Comparison of ENCODE assay signal across 8 cellular contexts in the genomic region with DNA sequence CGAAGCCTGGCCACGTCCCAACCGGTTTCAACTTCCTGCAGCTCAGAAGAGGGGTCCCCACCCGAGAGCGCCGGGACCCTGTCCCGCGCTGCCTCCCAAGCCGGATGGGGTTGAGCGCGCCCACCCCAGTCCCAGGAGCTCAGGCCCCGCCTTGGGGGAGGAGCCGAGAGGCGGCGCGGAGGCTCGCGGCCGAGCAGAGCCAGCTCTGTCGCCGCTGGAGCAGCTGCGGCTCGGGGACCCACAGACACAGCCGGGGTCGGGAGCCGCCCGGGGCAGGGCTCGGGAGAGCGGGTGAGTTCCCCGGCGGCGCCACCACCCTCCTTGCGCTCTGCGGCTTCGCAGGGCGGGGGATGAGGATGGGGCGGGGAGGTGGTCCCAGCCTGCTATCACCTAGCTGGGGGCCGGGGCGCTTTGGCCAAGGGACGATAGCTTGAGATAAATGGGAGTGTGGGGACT. TPM values are rescaled to one million over a fixed set of nuclear protein-coding genes. Genes with fewer than 3 reads are reported as not detected.
DNase-seq lines count a peak whose midpoint lies in the region; ATAC-seq lines count a peak whose summit lies in the region.

Gene PPP1R16B (plus strand): TSS at position 196 of the 456 bp plus-strand sequence. CDS start 30,229 bp downstream, outside the sequence.

- peak; percentile 63 for ATAC-seq in GM21723 (IDR thresholded peaks at IDR 0.05; ENCODE audit: unreplicated experiment)

- H3K27me3 Mint-ChIP-seq in activated CD4-positive, alpha-beta memory T cell treated with anti-CD3 and anti-CD28 coated beads, Interleukin-2, amount 10 ng/mL, durations not matched to agents 7 days and 5 days = no peaks in the 10 kb centered on the region

- DNase-seq in Daoy (ENCODE audit: low read depth) = peak; percentile 53
- peak; percentile 28 for DNase-seq in NCI-H1092 treated with DMSO at 0.1 percent for 48 hours (lab: John Stamatoyannopoulos, UW)
- peak; percentile 88 for DNase-seq in activated CD4-positive, alpha-beta memory T cell treated with anti-CD3 and anti-CD28 coated beads, Interleukin-2, amount 10 ng/mL, durations not matched to agents 7 days and 5 days
- DNase-seq in effector CD4-positive, alpha-beta T cell = peak; percentile 67
- peak; percentile 83 to 84 for DNase-seq in stimulated activated CD8-positive, alpha-beta memory T cell treated with anti-CD3 and anti-CD28 coated beads, Interleukin-15, amount 100 ng/mL, for 48 hours (ENCODE audit: low read depth in 2 of 2)
- no peak for DNase-seq in HK-2 (ENCODE audit: unreplicated experiment)

- H3K36me3 Mint-ChIP-seq in activated CD4-positive, alpha-beta memory T cell treated with anti-CD3 and anti-CD28 coated beads, Interleukin-2, amount 10 ng/mL, durations not matched to agents 7 days and 5 days (ENCODE audit: low read depth) = peaks cover 43% of the 10 kb centered on the region

- peak within 1 kb of the TSS; percentile 91 for H3K4me3 Mint-ChIP-seq in activated CD4-positive, alpha-beta memory T cell treated with anti-CD3 and anti-CD28 coated beads, Interleukin-2, amount 10 ng/mL, durations not matched to agents 7 days and 5 days

- H3K4me3 ChIP-seq in mononuclear cell (ENCODE audit: low read length) = peak within 1 kb of the TSS; percentile 75

- no peaks in the 10 kb centered on the region for H3K9me3 ChIP-seq in mononuclear cell (ENCODE audit: low read depth, low read length)

- no peaks in the 10 kb centered on the region for H3K9me3 Mint-ChIP-seq in activated CD4-positive, alpha-beta memory T cell treated with anti-CD3 and anti-CD28 coated beads, Interleukin-2, amount 10 ng/mL, durations not matched to agents 7 days and 5 days

- peaks cover 68% of the 10 kb centered on the region for H3K4me1 Mint-ChIP-seq in activated CD4-positive, alpha-beta memory T cell treated with anti-CD3 and anti-CD28 coated beads, Interleukin-2, amount 10 ng/mL, durations not matched to agents 7 days and 5 days

- H3K4me1 ChIP-seq in mononuclear cell (ENCODE audit: insufficient read depth, low read length) = peaks cover 57% of the 10 kb centered on the region

- H3K27me3 ChIP-seq in mononuclear cell (ENCODE audit: insufficient read depth, low read length) = peaks cover 3% of the 10 kb centered on the region

- POLR2A ChIA-PET in activated CD4-positive, alpha-beta memory T cell treated with anti-CD3 and anti-CD28 coated beads, Interleukin-2, amount 10 ng/mL, durations not matched to agents 7 days and 5 days (lab: Charles Lee) = interaction anchor here (0.8 to 7.1 kb wide), 29 partner anchors 10 to 370 kb away, joined by 3 to 125 read pairs (median 5); partner anchors contain the start of genes ACTR5, DHX35, FAM83D and SNHG17

- CTCF ChIA-PET in activated CD4-positive, alpha-beta memory T cell treated with anti-CD3 and anti-CD28 coated beads, Interleukin-2, amount 10 ng/mL, durations not matched to agents 7 days and 5 days (lab: Charles Lee) = interaction anchor here (0.7 to 3.8 kb wide), 13 partner anchors 18 to 359 kb away, joined by 3 to 22 read pairs (median 6); no protein-coding TSS in a partner anchor

- H3K27ac Mint-ChIP-seq in activated CD4-positive, alpha-beta memory T cell treated with anti-CD3 and anti-CD28 coated beads, Interleukin-2, amount 10 ng/mL, durations not matched to agents 7 days and 5 days = peak within 1 kb of the TSS; percentile 100

RNA-seq across cellular contexts. Expression of gene PPP1R16B, which starts in this region (rescaled TPM):
- total RNA-seq in Daoy (2014; rRNA removed; shearing (Covaris generic)) = under 0.01 TPM in 1 of 2 replicates, not detected in the other
- total RNA-seq in activated CD4-positive, alpha-beta memory T cell treated with anti-CD3 and anti-CD28 coated beads, Interleukin-2, amount 10 ng/mL, durations not matched to agents 7 days and 5 days = 100 to 1,000 TPM; 113 to 119 TPM
- total RNA-seq in mononuclear cell = 72.4 TPM

Comparison
In these comparisons a context has a peak if more than half of its experiments do, and no peak if none do; other contexts are left out.
1. RNA of gene PPP1R16B (total RNA-seq): 113 to 119 TPM in activated CD4-positive, alpha-beta memory T cell treated with anti-CD3 and anti-CD28 coated beads, Interleukin-2, amount 10 ng/mL, durations not matched to agents 7 days and 5 days and 72.4 TPM in mononuclear cell (single experiment); under 0.01 TPM in Daoy; every median in the first group is over 10 times any median in the second.
2. Peak in DNase-seq in Daoy; RNA of the gene not detected or under 1 TPM.